In the genomic region with DNA sequence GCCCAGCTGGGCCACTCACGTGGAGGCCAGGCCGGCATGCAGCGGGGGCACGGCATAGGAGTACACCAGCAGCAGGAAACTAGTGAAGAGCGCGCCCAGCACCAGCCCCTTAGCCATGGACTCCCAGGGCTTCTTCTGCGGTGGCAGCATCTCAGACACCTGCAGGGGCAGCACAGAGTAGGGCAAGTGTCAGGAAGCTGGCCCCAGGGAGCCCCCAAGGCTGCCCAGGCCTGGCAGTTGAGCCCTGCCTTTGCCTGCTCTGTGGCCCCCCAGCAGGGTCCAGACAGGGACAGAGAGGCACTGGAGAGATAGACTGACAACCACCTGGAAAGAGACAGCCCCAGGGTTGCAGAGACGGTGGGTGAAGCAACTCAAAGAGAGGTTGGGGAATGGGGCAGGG, we compare ENCODE assay signal across 2 cellular contexts.
TF ChIP-seq lines count a peak whose summit lies in the region.

No MANE protein-coding gene starts in this region.

TF ChIP-seq in GM23338, 12 proteins besides CTCF, POLR2A, EP300 and RAD21:
- TF ChIP-seq EZH2 (IDR thresholded peaks at IDR 0.05; ENCODE audit: low read depth, unreplicated experiment) (no peak), ZNF331 (CRISPR knock-in tag; IDR thresholded peaks at IDR 0.05; ENCODE audit: low read depth) (no peak), POLR2AphosphoS5 (IDR thresholded peaks at IDR 0.05; ENCODE audit: low read depth) (no peak), JUNB (IDR thresholded peaks at IDR 0.05; ENCODE audit: unreplicated experiment) (no peak), STAT1 (IDR thresholded peaks at IDR 0.05; ENCODE audit: unreplicated experiment) (no peak), EZH2phosphoT487 (IDR thresholded peaks at IDR 0.05; ENCODE audit: unreplicated experiment) (no peak), CREB1 (CRISPR knock-in tag; IDR thresholded peaks at IDR 0.05; ENCODE audit: low read depth) (no peak)
- TF ChIP-seq, protein P1, sequence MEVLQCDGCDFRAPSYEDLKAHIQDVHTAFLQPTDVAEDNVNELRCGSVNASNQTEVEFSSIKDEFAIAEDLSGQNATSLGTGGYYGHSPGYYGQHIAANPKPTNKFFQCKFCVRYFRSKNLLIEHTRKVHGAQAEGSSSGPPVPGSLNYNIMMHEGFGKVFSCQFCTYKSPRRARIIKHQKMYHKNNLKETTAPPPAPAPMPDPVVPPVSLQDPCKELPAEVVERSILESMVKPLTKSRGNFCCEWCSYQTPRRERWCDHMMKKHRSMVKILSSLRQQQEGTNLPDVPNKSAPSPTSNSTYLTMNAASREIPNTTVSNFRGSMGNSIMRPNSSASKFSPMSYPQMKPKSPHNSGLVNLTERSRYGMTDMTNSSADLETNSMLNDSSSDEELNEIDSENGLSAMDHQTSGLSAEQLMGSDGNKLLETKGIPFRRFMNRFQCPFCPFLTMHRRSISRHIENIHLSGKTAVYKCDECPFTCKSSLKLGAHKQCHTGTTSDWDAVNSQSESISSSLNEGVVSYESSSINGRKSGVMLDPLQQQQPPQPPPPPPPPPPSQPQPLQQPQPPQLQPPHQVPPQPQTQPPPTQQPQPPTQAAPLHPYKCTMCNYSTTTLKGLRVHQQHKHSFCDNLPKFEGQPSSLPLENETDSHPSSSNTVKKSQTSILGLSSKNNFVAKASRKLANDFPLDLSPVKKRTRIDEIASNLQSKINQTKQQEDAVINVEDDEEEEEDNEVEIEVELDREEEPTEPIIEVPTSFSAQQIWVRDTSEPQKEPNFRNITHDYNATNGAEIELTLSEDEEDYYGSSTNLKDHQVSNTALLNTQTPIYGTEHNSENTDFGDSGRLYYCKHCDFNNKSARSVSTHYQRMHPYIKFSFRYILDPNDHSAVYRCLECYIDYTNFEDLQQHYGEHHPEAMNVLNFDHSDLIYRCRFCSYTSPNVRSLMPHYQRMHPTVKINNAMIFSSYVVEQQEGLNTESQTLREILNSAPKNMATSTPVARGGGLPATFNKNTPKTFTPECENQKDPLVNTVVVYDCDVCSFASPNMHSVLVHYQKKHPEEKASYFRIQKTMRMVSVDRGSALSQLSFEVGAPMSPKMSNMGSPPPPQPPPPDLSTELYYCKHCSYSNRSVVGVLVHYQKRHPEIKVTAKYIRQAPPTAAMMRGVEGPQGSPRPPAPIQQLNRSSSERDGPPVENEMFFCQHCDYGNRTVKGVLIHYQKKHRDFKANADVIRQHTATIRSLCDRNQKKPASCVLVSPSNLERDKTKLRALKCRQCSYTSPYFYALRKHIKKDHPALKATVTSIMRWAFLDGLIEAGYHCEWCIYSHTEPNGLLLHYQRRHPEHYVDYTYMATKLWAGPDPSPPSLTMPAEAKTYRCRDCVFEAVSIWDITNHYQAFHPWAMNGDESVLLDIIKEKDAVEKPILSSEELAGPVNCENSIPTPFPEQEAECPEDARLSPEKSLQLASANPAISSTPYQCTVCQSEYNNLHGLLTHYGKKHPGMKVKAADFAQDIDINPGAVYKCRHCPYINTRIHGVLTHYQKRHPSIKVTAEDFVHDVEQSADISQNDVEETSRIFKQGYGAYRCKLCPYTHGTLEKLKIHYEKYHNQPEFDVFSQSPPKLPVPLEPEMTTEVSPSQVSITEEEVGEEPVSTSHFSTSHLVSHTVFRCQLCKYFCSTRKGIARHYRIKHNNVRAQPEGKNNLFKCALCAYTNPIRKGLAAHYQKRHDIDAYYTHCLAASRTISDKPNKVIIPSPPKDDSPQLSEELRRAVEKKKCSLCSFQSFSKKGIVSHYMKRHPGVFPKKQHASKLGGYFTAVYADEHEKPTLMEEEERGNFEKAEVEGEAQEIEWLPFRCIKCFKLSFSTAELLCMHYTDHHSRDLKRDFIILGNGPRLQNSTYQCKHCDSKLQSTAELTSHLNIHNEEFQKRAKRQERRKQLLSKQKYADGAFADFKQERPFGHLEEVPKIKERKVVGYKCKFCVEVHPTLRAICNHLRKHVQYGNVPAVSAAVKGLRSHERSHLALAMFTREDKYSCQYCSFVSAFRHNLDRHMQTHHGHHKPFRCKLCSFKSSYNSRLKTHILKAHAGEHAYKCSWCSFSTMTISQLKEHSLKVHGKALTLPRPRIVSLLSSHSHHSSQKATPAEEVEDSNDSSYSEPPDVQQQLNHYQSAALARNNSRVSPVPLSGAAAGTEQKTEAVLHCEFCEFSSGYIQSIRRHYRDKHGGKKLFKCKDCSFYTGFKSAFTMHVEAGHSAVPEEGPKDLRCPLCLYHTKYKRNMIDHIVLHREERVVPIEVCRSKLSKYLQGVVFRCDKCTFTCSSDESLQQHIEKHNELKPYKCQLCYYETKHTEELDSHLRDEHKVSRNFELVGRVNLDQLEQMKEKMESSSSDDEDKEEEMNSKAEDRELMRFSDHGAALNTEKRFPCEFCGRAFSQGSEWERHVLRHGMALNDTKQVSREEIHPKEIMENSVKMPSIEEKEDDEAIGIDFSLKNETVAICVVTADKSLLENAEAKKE (CRISPR knock-in tag; IDR thresholded peaks at IDR 0.05): no peak
- TF ChIP-seq, protein P2, sequence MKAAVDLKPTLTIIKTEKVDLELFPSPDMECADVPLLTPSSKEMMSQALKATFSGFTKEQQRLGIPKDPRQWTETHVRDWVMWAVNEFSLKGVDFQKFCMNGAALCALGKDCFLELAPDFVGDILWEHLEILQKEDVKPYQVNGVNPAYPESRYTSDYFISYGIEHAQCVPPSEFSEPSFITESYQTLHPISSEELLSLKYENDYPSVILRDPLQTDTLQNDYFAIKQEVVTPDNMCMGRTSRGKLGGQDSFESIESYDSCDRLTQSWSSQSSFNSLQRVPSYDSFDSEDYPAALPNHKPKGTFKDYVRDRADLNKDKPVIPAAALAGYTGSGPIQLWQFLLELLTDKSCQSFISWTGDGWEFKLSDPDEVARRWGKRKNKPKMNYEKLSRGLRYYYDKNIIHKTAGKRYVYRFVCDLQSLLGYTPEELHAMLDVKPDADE (IDR thresholded peaks at IDR 0.05): no peak
- TF ChIP-seq, protein P3, sequence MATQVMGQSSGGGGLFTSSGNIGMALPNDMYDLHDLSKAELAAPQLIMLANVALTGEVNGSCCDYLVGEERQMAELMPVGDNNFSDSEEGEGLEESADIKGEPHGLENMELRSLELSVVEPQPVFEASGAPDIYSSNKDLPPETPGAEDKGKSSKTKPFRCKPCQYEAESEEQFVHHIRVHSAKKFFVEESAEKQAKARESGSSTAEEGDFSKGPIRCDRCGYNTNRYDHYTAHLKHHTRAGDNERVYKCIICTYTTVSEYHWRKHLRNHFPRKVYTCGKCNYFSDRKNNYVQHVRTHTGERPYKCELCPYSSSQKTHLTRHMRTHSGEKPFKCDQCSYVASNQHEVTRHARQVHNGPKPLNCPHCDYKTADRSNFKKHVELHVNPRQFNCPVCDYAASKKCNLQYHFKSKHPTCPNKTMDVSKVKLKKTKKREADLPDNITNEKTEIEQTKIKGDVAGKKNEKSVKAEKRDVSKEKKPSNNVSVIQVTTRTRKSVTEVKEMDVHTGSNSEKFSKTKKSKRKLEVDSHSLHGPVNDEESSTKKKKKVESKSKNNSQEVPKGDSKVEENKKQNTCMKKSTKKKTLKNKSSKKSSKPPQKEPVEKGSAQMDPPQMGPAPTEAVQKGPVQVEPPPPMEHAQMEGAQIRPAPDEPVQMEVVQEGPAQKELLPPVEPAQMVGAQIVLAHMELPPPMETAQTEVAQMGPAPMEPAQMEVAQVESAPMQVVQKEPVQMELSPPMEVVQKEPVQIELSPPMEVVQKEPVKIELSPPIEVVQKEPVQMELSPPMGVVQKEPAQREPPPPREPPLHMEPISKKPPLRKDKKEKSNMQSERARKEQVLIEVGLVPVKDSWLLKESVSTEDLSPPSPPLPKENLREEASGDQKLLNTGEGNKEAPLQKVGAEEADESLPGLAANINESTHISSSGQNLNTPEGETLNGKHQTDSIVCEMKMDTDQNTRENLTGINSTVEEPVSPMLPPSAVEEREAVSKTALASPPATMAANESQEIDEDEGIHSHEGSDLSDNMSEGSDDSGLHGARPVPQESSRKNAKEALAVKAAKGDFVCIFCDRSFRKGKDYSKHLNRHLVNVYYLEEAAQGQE (IDR thresholded peaks at IDR 0.05; ENCODE audit: unreplicated experiment): no peak

TF ChIP-seq in GM12878, 131 proteins besides CTCF, POLR2A, EP300 and RAD21:
- TF ChIP-seq TCF7 (IDR thresholded peaks at IDR 0.05; ENCODE audit: borderline replicate concordance) (no peak), ZNF622 (IDR thresholded peaks at IDR 0.05) (no peak), KDM1A (IDR thresholded peaks at IDR 0.05; ENCODE audit: borderline replicate concordance) (no peak), ZSCAN29 (IDR thresholded peaks at IDR 0.05) (no peak), ASH2L (IDR thresholded peaks at IDR 0.05; ENCODE audit: borderline replicate concordance, low read depth) (no peak), MEF2B (IDR thresholded peaks at IDR 0.05; ENCODE audit: partially characterized antibody, poor library complexity, severe bottlenecking) (no peak), NR2C1 (IDR thresholded peaks at IDR 0.05) (no peak), CEBPB (IDR thresholded peaks at IDR 0.05; ENCODE audit: borderline replicate concordance in 1 of 2, low read depth in 2 of 2, low read length in 2 of 2) (no peak)
- TF ChIP-seq, protein P4, sequence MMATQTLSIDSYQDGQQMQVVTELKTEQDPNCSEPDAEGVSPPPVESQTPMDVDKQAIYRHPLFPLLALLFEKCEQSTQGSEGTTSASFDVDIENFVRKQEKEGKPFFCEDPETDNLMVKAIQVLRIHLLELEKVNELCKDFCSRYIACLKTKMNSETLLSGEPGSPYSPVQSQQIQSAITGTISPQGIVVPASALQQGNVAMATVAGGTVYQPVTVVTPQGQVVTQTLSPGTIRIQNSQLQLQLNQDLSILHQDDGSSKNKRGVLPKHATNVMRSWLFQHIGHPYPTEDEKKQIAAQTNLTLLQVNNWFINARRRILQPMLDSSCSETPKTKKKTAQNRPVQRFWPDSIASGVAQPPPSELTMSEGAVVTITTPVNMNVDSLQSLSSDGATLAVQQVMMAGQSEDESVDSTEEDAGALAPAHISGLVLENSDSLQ (IDR thresholded peaks at IDR 0.05): no peak
